Comparison of ENCODE assay signal across 1 cellular context in the genomic region with DNA sequence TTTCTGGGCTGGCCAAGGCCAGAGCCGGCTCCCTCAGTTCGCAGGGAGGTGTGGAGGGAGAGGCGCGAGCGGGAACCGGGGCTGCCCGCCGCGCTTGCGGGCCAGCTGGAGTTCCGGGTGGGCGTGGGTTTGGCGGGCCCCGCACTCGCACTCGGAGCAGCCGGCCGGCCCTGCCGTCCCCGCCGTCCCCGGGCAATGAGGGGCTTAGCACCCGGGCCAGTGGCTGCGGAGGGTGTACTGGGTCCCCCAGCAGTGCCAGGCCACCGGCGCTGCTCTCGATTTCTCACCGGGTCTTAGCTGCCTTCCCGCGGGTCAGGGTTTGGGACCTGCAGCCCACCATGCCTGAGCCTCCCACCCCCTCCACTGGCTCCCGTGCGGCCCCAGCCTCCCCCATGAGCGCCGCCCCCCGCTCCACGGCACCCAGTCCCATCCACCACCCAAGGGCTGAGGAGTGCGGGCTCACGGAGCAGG.
TF ChIP-seq lines count a peak whose summit lies in the region.

No MANE protein-coding gene starts in this region.

TF ChIP-seq in K562, 482 proteins besides CTCF, POLR2A, EP300 and RAD21:
- TF ChIP-seq, protein P1, sequence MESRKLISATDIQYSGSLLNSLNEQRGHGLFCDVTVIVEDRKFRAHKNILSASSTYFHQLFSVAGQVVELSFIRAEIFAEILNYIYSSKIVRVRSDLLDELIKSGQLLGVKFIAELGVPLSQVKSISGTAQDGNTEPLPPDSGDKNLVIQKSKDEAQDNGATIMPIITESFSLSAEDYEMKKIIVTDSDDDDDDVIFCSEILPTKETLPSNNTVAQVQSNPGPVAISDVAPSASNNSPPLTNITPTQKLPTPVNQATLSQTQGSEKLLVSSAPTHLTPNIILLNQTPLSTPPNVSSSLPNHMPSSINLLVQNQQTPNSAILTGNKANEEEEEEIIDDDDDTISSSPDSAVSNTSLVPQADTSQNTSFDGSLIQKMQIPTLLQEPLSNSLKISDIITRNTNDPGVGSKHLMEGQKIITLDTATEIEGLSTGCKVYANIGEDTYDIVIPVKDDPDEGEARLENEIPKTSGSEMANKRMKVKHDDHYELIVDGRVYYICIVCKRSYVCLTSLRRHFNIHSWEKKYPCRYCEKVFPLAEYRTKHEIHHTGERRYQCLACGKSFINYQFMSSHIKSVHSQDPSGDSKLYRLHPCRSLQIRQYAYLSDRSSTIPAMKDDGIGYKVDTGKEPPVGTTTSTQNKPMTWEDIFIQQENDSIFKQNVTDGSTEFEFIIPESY (CRISPR knock-in tag; IDR thresholded peaks at IDR 0.05): peak; percentile 91
- TF ChIP-seq PTBP1 (IDR thresholded peaks at IDR 0.05; ENCODE audit: low read depth, low read length): 0 out of 2 replicates have a peak, but pooled peaks have one; percentile 5
- peak; percentile 62 for TF ChIP-seq POLR2G (IDR thresholded peaks at IDR 0.05; ENCODE audit: low read depth, low read length)
- TF ChIP-seq, protein P2, sequence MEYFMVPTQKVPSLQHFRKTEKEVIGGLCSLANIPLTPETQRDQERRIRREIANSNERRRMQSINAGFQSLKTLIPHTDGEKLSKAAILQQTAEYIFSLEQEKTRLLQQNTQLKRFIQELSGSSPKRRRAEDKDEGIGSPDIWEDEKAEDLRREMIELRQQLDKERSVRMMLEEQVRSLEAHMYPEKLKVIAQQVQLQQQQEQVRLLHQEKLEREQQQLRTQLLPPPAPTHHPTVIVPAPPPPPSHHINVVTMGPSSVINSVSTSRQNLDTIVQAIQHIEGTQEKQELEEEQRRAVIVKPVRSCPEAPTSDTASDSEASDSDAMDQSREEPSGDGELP (CRISPR knock-in tag; IDR thresholded peaks at IDR 0.05; ENCODE audit: borderline replicate concordance): peak; percentile 17; the same call in 1 of the 2 replicates
- TF ChIP-seq RBFOX2 (IDR thresholded peaks at IDR 0.05; ENCODE audit: low read depth, low read length): peak; percentile 58
